In genomic region chr3:190855151-190855550, GRCh38 we compare ENCODE assay signal across 17 cellular contexts. TPM values are rescaled to one million over a fixed set of nuclear protein-coding genes. Genes with fewer than 3 reads are reported as not detected.
DNase-seq lines count a peak whose midpoint lies in the region; TF ChIP-seq lines count a peak whose summit lies in the region.
"Had no signal": no experiment of that assay in that cellular context is flagged by ENCODE, and none has a peak within 500 bp of the region (broad histone marks: within the 10 kb centered on the region; RNA-seq: fewer than 3 reads in every experiment).

No MANE protein-coding gene starts in this region.

- H2AFZ ChIP-seq in osteoblast (ENCODE audit: low read length) = no peak overlapping the region

- no peak overlapping the region for H3K27ac ChIP-seq in osteoblast (ENCODE audit: low read depth, low read length)
- H3K27ac ChIP-seq: SJCRH30 had no signal

- no peaks in the 10 kb centered on the region for H3K36me3 Mint-ChIP-seq in HFFc6 (ENCODE audit: low read depth)
- H3K36me3 Mint-ChIP-seq in progenitor cell of endocrine pancreas (ENCODE audit: insufficient read depth) = no peaks in the 10 kb centered on the region

- H3K9me3 ChIP-seq in osteoblast (ENCODE audit: low read depth, low read length) = no peaks in the 10 kb centered on the region
- H3K9me3 ChIP-seq: SJCRH30 had no signal

- H3K4me3 Mint-ChIP-seq in HFFc6 (no peak overlapping the region), progenitor cell of endocrine pancreas (ENCODE audit: low read depth) (no peak overlapping the region)

- H3K27me3 Mint-ChIP-seq in HFFc6 (ENCODE audit: insufficient read depth) (no peaks in the 10 kb centered on the region), progenitor cell of endocrine pancreas (peaks cover 21% of the 10 kb centered on the region)

- H3K27me3 ChIP-seq in osteoblast (ENCODE audit: insufficient read depth, low read length) = no peaks in the 10 kb centered on the region
- H3K27me3 ChIP-seq: SJCRH30 had no signal

- no peaks in the 10 kb centered on the region for H3K4me1 ChIP-seq in osteoblast (ENCODE audit: insufficient read depth, low read length)
- H3K4me1 ChIP-seq: SJCRH30 had no signal

- DNase-seq in NCI-H1105 treated with DMSO at 0.1 percent for 48 hours (lab: John Stamatoyannopoulos, UW) = peak; percentile 25
- no peak for DNase-seq in NCI-H1105 (lab: John Stamatoyannopoulos, UW)
- DNase-seq in HFFc6 = no peak
- DNase-seq in epithelial cell of esophagus (ENCODE audit: low read depth) = no peak
- no peak for DNase-seq in progenitor cell of endocrine pancreas (ENCODE audit: low spot score, unreplicated experiment)
- DNase-seq in osteoblast (ENCODE audit: insufficient read length, low spot score, missing footprints) = no peak
- no peak for DNase-seq in Ammon's horn (ENCODE audit: low spot score)
- no peak for DNase-seq in NAMALWA (ENCODE audit: low spot score)
- DNase-seq: C1 segment of cervical spinal cord, DMS 273 treated with DMSO at 0.1 percent for 48 hours, NCI-H1092 treated with DMSO at 0.1 percent for 48 hours, NCI-H187 treated with DMSO at 0.1 percent for 48 hours, NCI-H2171 treated with DMSO at 0.1 percent for 48 hours, NCI-H510A, RPMI8226, SJCRH30 had no signal

- H3K79me2 ChIP-seq in osteoblast (ENCODE audit: insufficient read depth, low read length) = no peaks in the 10 kb centered on the region

- no peaks in the 10 kb centered on the region for H3K4me1 Mint-ChIP-seq in HFFc6 (ENCODE audit: low read depth)
- no peaks in the 10 kb centered on the region for H3K4me1 Mint-ChIP-seq in progenitor cell of endocrine pancreas (ENCODE audit: low read depth)

- no peaks in the 10 kb centered on the region for H4K20me1 ChIP-seq in osteoblast (ENCODE audit: insufficient read depth, low read length)

- TF ChIP-seq CTCF in HFFc6 (IDR thresholded peaks at IDR 0.05) (peak; percentile 31; the same call in 1 of the 2 replicates), epithelial cell of esophagus (IDR thresholded peaks at IDR 0.05; ENCODE audit: insufficient read depth, low read depth, low read length, missing control alignments) (peak; percentile 31), progenitor cell of endocrine pancreas (IDR thresholded peaks at IDR 0.05; ENCODE audit: unreplicated experiment) (peak; percentile 23), osteoblast (IDR thresholded peaks at IDR 0.05; ENCODE audit: extremely low read depth, low read depth, low read length) (no peak)

- H3K4me2 ChIP-seq in osteoblast (ENCODE audit: insufficient read depth, low read length) = no peak overlapping the region

- H3K36me3 ChIP-seq in osteoblast (ENCODE audit: insufficient read depth, low read length) = no peaks in the 10 kb centered on the region
- H3K36me3 ChIP-seq: SJCRH30 had no signal

- H3K27ac Mint-ChIP-seq in HFFc6 = no peak overlapping the region
- no peak overlapping the region for H3K27ac Mint-ChIP-seq in progenitor cell of endocrine pancreas

- H3K4me3 ChIP-seq in epithelial cell of esophagus (ENCODE audit: low read length) (no peak overlapping the region), osteoblast (ENCODE audit: insufficient read depth, low read length) (no peak overlapping the region)
- H3K4me3 ChIP-seq: SJCRH30 had no signal

- H3K9me3 Mint-ChIP-seq in HFFc6 = no peaks in the 10 kb centered on the region
- no peaks in the 10 kb centered on the region for H3K9me3 Mint-ChIP-seq in progenitor cell of endocrine pancreas (ENCODE audit: low read depth)

RNA-seq across cellular contexts. Expression of gene GMNC, which starts 7.3 kb away (rescaled TPM):
- total RNA-seq in HFFc6 (2021; fragmentation: NEBNext Ultra II Directional; extraction: Animal tissue kit (Norgen Biotek cat#: 25700)) = under 1 TPM in 2 of 6 experiments, not detected in 4; 0.07 to 0.11 TPM
- total RNA-seq in progenitor cell of endocrine pancreas (not detected in 2 replicates), osteoblast (under 0.01 and 0.72 TPM in 2 replicates)
- total RNA-seq: A172, SJCRH30 had no signal
